8 cellular contexts compared by ENCODE assay signal in genomic region chr2:135743860-135744259, GRCh38. TPM values are rescaled to one million over a fixed set of nuclear protein-coding genes. Genes with fewer than 3 reads are reported as not detected.
DNase-seq lines count a peak whose midpoint lies in the region; ATAC-seq, FAIRE-seq and TF ChIP-seq lines count a peak whose summit lies in the region.
"Had no signal": no experiment of that assay in that cellular context is flagged by ENCODE, and none has a peak within 500 bp of the region (broad histone marks: within the 10 kb centered on the region; RNA-seq: fewer than 3 reads in every experiment).

No MANE protein-coding gene starts in this region.

- no peak for FAIRE-seq in endothelial cell of umbilical vein (lab: Jason Lieb, UNC)

- DNase-seq in GM23248 (peak; percentile 14), PC-3 (no peak), endothelial cell of umbilical vein (ENCODE audit: low read depth, low spot score) (peak; percentile 27), sigmoid colon (no peak), T-helper 9 cell (no peak), anterior cingulate cortex (lab: John Stamatoyannopoulos, UW) (no peak), posterior cingulate gyrus (no peak)
- DNase-seq: NCI-H187 treated with DMSO at 0.1 percent for 48 hours had no signal

- H3K9me2 ChIP-seq in GM23248 (ENCODE audit: insufficient read depth) (no peaks in the 10 kb centered on the region), PC-3 (replicated peaks; ENCODE audit: low read length) (no peaks in the 10 kb centered on the region)

- H4K20me1 ChIP-seq in GM23248 (ENCODE audit: insufficient read depth) (peaks cover 13% of the 10 kb centered on the region; the same call in 1 of the 2 replicates), PC-3 (ENCODE audit: low read length) (peaks cover 32% of the 10 kb centered on the region), endothelial cell of umbilical vein (replicated peaks; ENCODE audit: control insufficient read depth, extremely low read depth, insufficient read depth, low read length) (peaks cover 8% of the 10 kb centered on the region)

- H3K9me1 ChIP-seq in endothelial cell of umbilical vein (replicated peaks; ENCODE audit: control insufficient read depth, extremely low read depth, insufficient read depth, low read length) = no peaks in the 10 kb centered on the region

- CTCF ChIA-PET in PC-3 (lab: Charles Lee) (interaction anchor here (1.1 kb wide), 1 partner anchor 54 kb away, joined by 4 read pairs; no protein-coding TSS in a partner anchor), endothelial cell of umbilical vein (lab: Charles Lee) (interaction anchor here (0.9 to 1.2 kb wide), 5 partner anchors 9 to 755 kb away, joined by 3 to 5 read pairs (median 3); partner anchors contain the start of gene ZRANB3)

- in situ Hi-C loops in GM23248 (cut with MboI) = no loop called here

- POLR2A ChIA-PET in PC-3 (lab: Charles Lee; ENCODE audit: unreplicated experiment) (interaction anchor here (0.6 kb wide), 1 partner anchor 131 kb away, joined by 4 read pairs; no protein-coding TSS in a partner anchor), endothelial cell of umbilical vein (lab: Charles Lee) (interaction anchor here (0.7 to 1.1 kb wide), 2 partner anchors 16 to 19 kb away, joined by 3 read pairs; no protein-coding TSS in a partner anchor)

- 100% methylated on average over 1 of the region's 1 CpG for WGBS in GM23248 (ENCODE audit: low coverage in 1 of 2, low lambda C conversion rate in 2 of 2, missing lambda C conversion rate in 2 of 2), 2 experiments
- WGBS in sigmoid colon, 2 donors = 81 to 86% methylated on average over 1 of the region's 1 CpG

- H3K36me3 ChIP-seq in GM23248 (ENCODE audit: low read depth) = peaks cover 1% of the 10 kb centered on the region
- peaks cover 9% of the 10 kb centered on the region; the same call in 1 of the 2 replicates for H3K36me3 ChIP-seq in PC-3 (ENCODE audit: low read depth, low read length)
- peaks cover 3% of the 10 kb centered on the region in 2 experiments for H3K36me3 ChIP-seq in endothelial cell of umbilical vein (ENCODE audit: control insufficient read depth in 2 of 2, extremely low read depth in 1 of 2, insufficient read depth in 2 of 2, low read length in 2 of 2)
- peaks cover 0 to 15% (median 2%) of the 10 kb centered on the region in 4 donors for H3K36me3 ChIP-seq in sigmoid colon

- no peaks in the 10 kb centered on the region for H3K27me3 ChIP-seq in GM23248 (replicated peaks; ENCODE audit: insufficient read depth)
- no peaks in the 10 kb centered on the region for H3K27me3 ChIP-seq in PC-3 (ENCODE audit: low read length)
- no peaks in the 10 kb centered on the region for H3K27me3 ChIP-seq in endothelial cell of umbilical vein (ENCODE audit: control insufficient read depth in 2 of 2, insufficient read depth in 2 of 2, low read length in 2 of 2)
- no peaks in the 10 kb centered on the region for H3K27me3 ChIP-seq in sigmoid colon

- H3K27ac ChIP-seq in GM23248 (peak overlapping the region; percentile 90; the same call in 1 of the 2 replicates), PC-3 (ENCODE audit: low read length) (no peak overlapping the region), endothelial cell of umbilical vein (ENCODE audit: insufficient read depth, low read depth, low read length) (peak overlapping the region; percentile 84), sigmoid colon (peak overlapping the region; percentile 15 to 100 (median 94))

- peaks cover 32% of the 10 kb centered on the region for H3F3A ChIP-seq in GM23248 (ENCODE audit: insufficient read depth)
- no peaks in the 10 kb centered on the region for H3F3A ChIP-seq in PC-3 (ENCODE audit: low read length, unreplicated experiment)

- no peak for ATAC-seq in PC-3

- no peak overlapping the region for H2AFZ ChIP-seq in GM23248
- H2AFZ ChIP-seq in PC-3 (ENCODE audit: low read length) = no peak overlapping the region
- no peak overlapping the region for H2AFZ ChIP-seq in endothelial cell of umbilical vein (ENCODE audit: low read depth, low read length)

- no TSS peak for BruUV-seq in PC-3 (replicated peaks; lab: Mats Ljungman, UMichigan)
- BruUV-seq in endothelial cell of umbilical vein (replicated peaks; lab: Mats Ljungman, UMichigan) = no TSS peak

- H3K4me3 ChIP-seq in GM23248 = peak overlapping the region; percentile 92
- H3K4me3 ChIP-seq in PC-3 (ENCODE audit: low read length) = peak overlapping the region; percentile 92
- H3K4me3 ChIP-seq in endothelial cell of umbilical vein (replicated peaks in 1 of 3; ENCODE audit: insufficient read depth in 1 of 3, low read depth in 1 of 3, low read length in 3 of 3) = peak overlapping the region; percentile 11 to 98 (median 23)
- H3K4me3 ChIP-seq in sigmoid colon = no peak overlapping the region

- H3K9me3 ChIP-seq in GM23248 (ENCODE audit: low read depth) = no peaks in the 10 kb centered on the region
- no peaks in the 10 kb centered on the region for H3K9me3 ChIP-seq in PC-3 (ENCODE audit: low read length)
- H3K9me3 ChIP-seq in endothelial cell of umbilical vein (replicated peaks; ENCODE audit: control insufficient read depth, insufficient read depth, low read length) = no peaks in the 10 kb centered on the region
- H3K9me3 ChIP-seq in sigmoid colon = no peaks in the 10 kb centered on the region

- intact Hi-C loops in PC-3 (cut with micrococcal nuclease) (no loop called here), endothelial cell of umbilical vein (cut with micrococcal nuclease) (loop anchor here (5.0 kb wide), 1 partner anchor 133 kb away; the partner anchor contains the start of gene MCM6), sigmoid colon (cut with DNase I) (loop anchor here (2.0 to 5.0 kb wide), 4 partner anchors 133 to 825 kb away; partner anchors contain the start of genes CCNT2, DARS1, MCM6 and RAB3GAP1), posterior cingulate gyrus (cut with DNase I) (loop anchor here (5.0 kb wide), 1 partner anchor 133 kb away; the partner anchor contains the start of gene MCM6)

- TF ChIP-seq POLR2A in endothelial cell of umbilical vein (IDR thresholded peaks at IDR 0.05; ENCODE audit: low read depth, low read length) = no peak
- no peak for TF ChIP-seq POLR2A in sigmoid colon (IDR thresholded peaks at IDR 0.05)

- H3K4me2 ChIP-seq in GM23248 (ENCODE audit: unreplicated experiment) (peak overlapping the region; percentile 97), PC-3 (ENCODE audit: low read length) (peak overlapping the region; percentile 92), endothelial cell of umbilical vein (ENCODE audit: insufficient read depth, low read length) (peak overlapping the region; percentile 100)

- TF ChIP-seq EP300 in sigmoid colon (IDR thresholded peaks at IDR 0.05) = no peak

- H3K9ac ChIP-seq in GM23248 (peak overlapping the region; percentile 98), PC-3 (ENCODE audit: low read length) (peak overlapping the region; percentile 96; the same call in 1 of the 2 replicates), endothelial cell of umbilical vein (replicated peaks; ENCODE audit: extremely low read depth, insufficient read depth, low read length) (peak overlapping the region; percentile 93)

- peaks cover 33% of the 10 kb centered on the region for H3K4me1 ChIP-seq in GM23248 (ENCODE audit: insufficient read depth)
- peaks cover 18% of the 10 kb centered on the region for H3K4me1 ChIP-seq in PC-3 (ENCODE audit: insufficient read depth, low read length)
- H3K4me1 ChIP-seq in endothelial cell of umbilical vein (ENCODE audit: control insufficient read depth, extremely low read depth, insufficient read depth, low read length) = peaks cover 29% of the 10 kb centered on the region
- H3K4me1 ChIP-seq in sigmoid colon = peaks cover 0 to 40% (median 32%) of the 10 kb centered on the region in 4 donors

- H3K79me2 ChIP-seq in GM23248 (ENCODE audit: insufficient read depth) = peaks cover 70% of the 10 kb centered on the region
- peaks cover 65% of the 10 kb centered on the region for H3K79me2 ChIP-seq in PC-3 (ENCODE audit: low read length)
- H3K79me2 ChIP-seq in endothelial cell of umbilical vein (ENCODE audit: control insufficient read depth, insufficient read depth, low read length) = peaks cover 65% of the 10 kb centered on the region

- no peak for TF ChIP-seq CTCF in PC-3 (conservative IDR thresholded peaks at IDR 0.05; ENCODE audit: low read depth, low read length)
- TF ChIP-seq CTCF in endothelial cell of umbilical vein (IDR thresholded peaks at IDR 0.05; ENCODE audit: extremely low read depth in 1 of 2, insufficient read depth in 1 of 2, low read depth in 1 of 2, low read length in 2 of 2) = no peak
- no peak for TF ChIP-seq CTCF in sigmoid colon (IDR thresholded peaks at IDR 0.05)

- dilution Hi-C loops in endothelial cell of umbilical vein (cut with MboI; ENCODE audit: extremely low pct_ligation_motif_present, low sequenced_read_pairs) = no loop called here

TF ChIP-seq in endothelial cell of umbilical vein, 7 proteins besides CTCF, POLR2A, EP300 and RAD21:
- TF ChIP-seq POLR2AphosphoS5 (IDR thresholded peaks at IDR 0.05; ENCODE audit: insufficient read depth, low read depth, low read length) = no peak
- no peak for TF ChIP-seq GATA2 (IDR thresholded peaks at IDR 0.05; ENCODE audit: insufficient read depth, insufficient read length, low read depth, low read length)
- no peak for TF ChIP-seq EZH2 (IDR thresholded peaks at IDR 0.05; ENCODE audit: borderline replicate concordance, low read depth, low read length, severe bottlenecking)
- no peak for TF ChIP-seq MAX (IDR thresholded peaks at IDR 0.05; ENCODE audit: insufficient read depth, insufficient read length)
- TF ChIP-seq JUN (IDR thresholded peaks at IDR 0.05; ENCODE audit: borderline replicate concordance, insufficient read depth, insufficient read length, low read depth) = no peak
- no peak for TF ChIP-seq FOS (IDR thresholded peaks at IDR 0.05; ENCODE audit: borderline replicate concordance, insufficient read depth, low read length)
- no peak for TF ChIP-seq MYC (IDR thresholded peaks at IDR 0.05; ENCODE audit: low read depth, low read length)

RNA-seq across cellular contexts. Expression of gene UBXN4, which starts 2.2 kb away (rescaled TPM):
- total RNA-seq in GM23248 (2014; rRNA removed; shearing (Covaris generic)) = 60.4 and 69.7 TPM in 2 replicates
- polyA plus RNA-seq in GM23248 (2016; fragmentation: Nextera tagmentation; extraction: Ambion mirVana) = 179 and 193 TPM in 2 replicates
- total RNA-seq in PC-3 (2014; rRNA removed) = 38.3 and 42.0 TPM in 2 replicates
- total RNA-seq in endothelial cell of umbilical vein = 103 and 108 TPM in 2 replicates
- polyA plus RNA-seq in endothelial cell of umbilical vein = 31.3 and 40.8 TPM in 2 replicates
- polyA plus RNA-seq in endothelial cell of umbilical vein (2011; cell fraction: cytosol; rRNA removed) = 41.0 and 53.7 TPM in 2 replicates
- polyA plus RNA-seq in endothelial cell of umbilical vein (2011; cell fraction: nucleus; rRNA removed) = 183 and 240 TPM in 2 replicates
- 78.0 and 95.3 TPM in 2 replicates for polyA plus RNA-seq in endothelial cell of umbilical vein (2012)
- polyA minus RNA-seq in endothelial cell of umbilical vein = 53.0 and 61.9 TPM in 2 replicates
- polyA minus RNA-seq in endothelial cell of umbilical vein (2011; cell fraction: cytosol; rRNA and poly(A)+ RNA removed) = 30.4 TPM
- polyA minus RNA-seq in endothelial cell of umbilical vein (2011; cell fraction: nucleus; rRNA and poly(A)+ RNA removed) = 108 and 150 TPM in 2 replicates
- total RNA-seq in sigmoid colon = 10 to 100 TPM; 51.8 to 63.3 (median 59.8) TPM
- polyA plus RNA-seq in sigmoid colon = 10 to 100 TPM; 23.4 to 47.9 (median 25.7) TPM

Comparison
In these comparisons a context has a peak if more than half of its experiments do, and no peak if none do; other contexts are left out.
1. DNase-seq: peak in GM23248 (single experiment) and endothelial cell of umbilical vein (single experiment); none in PC-3 (single experiment), sigmoid colon (single experiment), T-helper 9 cell (single experiment), anterior cingulate cortex (0 of 58) and posterior cingulate gyrus (0 of 10).
2. H3K4me3 ChIP-seq: peak in GM23248 (single experiment), PC-3 (single experiment) and endothelial cell of umbilical vein (3 of 3); none in sigmoid colon (0 of 4).
3. Peak in every context shown above with its lines, with median percentiles within 50 percentile points of each other: H3K4me2 ChIP-seq and H3K9ac ChIP-seq.